In genomic region chr15:89912674-89913396, GRCh38 we compare ENCODE assay signal across 1 cellular context.
TF ChIP-seq lines count a peak whose summit lies in the region.

TSS of gene ARPIN (minus strand) at chr15:89912952. CDS start at chr15:89912835, 117 bp downstream.

TF ChIP-seq in SK-N-SH, 30 proteins besides CTCF, POLR2A, EP300 and RAD21 (continued from another document):
- no peak for TF ChIP-seq REST (IDR thresholded peaks at IDR 0.05; ENCODE audit: low read depth, low read length)
- no peak for TF ChIP-seq MEF2A (IDR thresholded peaks at IDR 0.05; ENCODE audit: borderline replicate concordance, low read depth)
- TF ChIP-seq TEAD4 (IDR thresholded peaks at IDR 0.05; ENCODE audit: borderline replicate concordance, insufficient read depth): 0 out of 2 replicates have a peak, but pooled peaks have one; percentile 16
- TF ChIP-seq SMC3 (IDR thresholded peaks at IDR 0.05; ENCODE audit: low read depth, low read length): no peak
- TF ChIP-seq YY1 (IDR thresholded peaks at IDR 0.05; ENCODE audit: low read depth): peak; percentile 70
- 0 out of 2 replicates have a peak, but pooled peaks have one; percentile 10 for TF ChIP-seq POLR2AphosphoS5 (IDR thresholded peaks at IDR 0.05; ENCODE audit: low read depth, low read length)
- no peak for TF ChIP-seq RCOR1 (IDR thresholded peaks at IDR 0.05; ENCODE audit: low read length)
- no peak for TF ChIP-seq EZH2phosphoT487 (IDR thresholded peaks at IDR 0.05; ENCODE audit: borderline replicate concordance, low read depth)
- no peak; the same call in 1 of the 2 replicates for TF ChIP-seq TCF12 (IDR thresholded peaks at IDR 0.05)
- TF ChIP-seq MAX (IDR thresholded peaks at IDR 0.05; ENCODE audit: low read depth): peak; percentile 79
TF ChIP-seq in SK-N-SH: peak in this region for 7.
